Comparison of ENCODE assay signal across 8 cellular contexts in the genomic region with DNA sequence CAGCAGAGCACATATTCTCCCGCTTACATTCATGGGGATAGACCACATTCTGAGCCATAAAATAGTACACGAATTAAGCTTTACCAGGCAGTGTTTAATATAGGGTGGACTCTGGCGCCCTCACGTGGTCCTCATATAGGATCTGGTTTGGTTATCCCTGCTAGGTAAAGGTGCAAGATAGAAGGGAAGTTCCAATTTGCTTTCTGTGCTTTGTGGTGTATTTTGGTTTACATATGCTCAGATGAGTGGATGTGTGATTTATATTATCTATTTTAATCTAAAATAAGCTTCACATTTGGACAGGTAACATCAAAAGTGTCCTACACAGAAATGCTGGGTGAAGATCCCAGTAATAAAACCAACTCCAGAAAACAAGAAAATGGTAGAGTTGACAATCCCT.
DNase-seq lines count a peak whose midpoint lies in the region; ATAC-seq lines count a peak whose summit lies in the region.

No MANE protein-coding gene starts in this region.

- peak; percentile 61 for DNase-seq in DMS114 treated with DMSO at 0.1 percent for 48 hours (lab: John Stamatoyannopoulos, UW; ENCODE audit: unreplicated experiment)
- peak; percentile 44 for DNase-seq in NCI-H510A (lab: John Stamatoyannopoulos, UW)
- DNase-seq in activated CD4-positive, CD25-positive, alpha-beta regulatory T cell treated with anti-CD3 and anti-CD28 coated beads, Interleukin-2, amount 50 U/mL, for 72 hours, result peak; percentile 51
- peak; percentile 58 for DNase-seq in central memory CD4-positive, alpha-beta T cell
- peak; percentile 67 for DNase-seq in kidney tubule cell (ENCODE audit: low spot score)
- peak; percentile 53 to 58 for DNase-seq in stimulated activated CD4-positive, alpha-beta T cell treated with anti-CD3 and anti-CD28 coated beads, Interleukin-2, amount 100 ng/mL, for 48 hours

- ATAC-seq in HG03175 (IDR thresholded peaks at IDR 0.05; ENCODE audit: unreplicated experiment) (peak; percentile 39), GM18873 (IDR thresholded peaks at IDR 0.05; ENCODE audit: low FRiP score, unreplicated experiment) (no peak)
